Comparison of ENCODE assay signal across 36 cellular contexts in the genomic region with DNA sequence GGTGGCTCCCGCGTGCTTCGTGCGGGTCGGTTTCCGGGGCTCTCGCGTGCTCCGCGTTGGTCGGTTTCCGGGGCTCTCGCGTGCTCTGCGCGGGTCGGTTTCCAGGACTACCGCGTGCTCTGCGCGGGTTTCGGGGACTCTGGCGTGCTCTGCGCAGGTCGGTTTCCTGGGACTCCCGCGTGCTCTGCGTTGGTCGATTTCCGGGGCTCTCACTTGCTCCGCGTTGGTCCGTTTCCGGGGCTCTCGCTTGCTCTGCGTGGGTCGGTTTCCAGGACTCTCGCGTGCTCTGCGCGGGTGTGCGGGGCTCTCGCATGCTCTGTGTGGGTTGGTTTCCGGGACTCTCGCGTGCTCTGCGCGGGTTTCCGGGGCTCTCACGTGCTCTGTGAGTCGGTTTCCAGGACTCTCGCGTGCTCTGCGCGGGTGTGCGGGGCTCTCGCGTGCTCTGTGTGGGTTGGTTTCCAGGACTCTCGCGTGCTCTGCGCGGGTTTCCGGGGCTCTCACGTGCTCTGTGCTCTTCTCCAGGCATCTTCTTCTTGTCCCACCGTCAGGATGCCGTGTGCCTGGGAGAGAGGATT.
"Had no signal": no experiment of that assay in that cellular context is flagged by ENCODE, and none has a peak within 500 bp of the region (broad histone marks: within the 10 kb centered on the region; RNA-seq: fewer than 3 reads in every experiment).

No MANE protein-coding gene starts in this region.

- H3K9me3 Mint-ChIP-seq: activated CD4-positive, alpha-beta memory T cell treated with anti-CD3 and anti-CD28 coated beads, Interleukin-2, amount 10 ng/mL, durations not matched to agents 7 days and 5 days; activated naive CD4-positive, alpha-beta T cell treated with anti-CD3 and anti-CD28 coated beads, Interleukin-2, amount 10 ng/mL, durations not matched to agents 7 days and 5 days; activated naive CD8-positive, alpha-beta T cell treated with anti-CD3 and anti-CD28 coated beads, Interleukin-2, amount 50 U/mL, for 24 hours had no signal

- H3K4me3 Mint-ChIP-seq: activated B cell treated with CpG ODN at 0.5 μM for 24 hours; activated CD4-positive, alpha-beta memory T cell treated with anti-CD3 and anti-CD28 coated beads, Interleukin-2, amount 10 ng/mL, durations not matched to agents 7 days and 5 days; activated CD8-positive, alpha-beta memory T cell treated with anti-CD3 and anti-CD28 coated beads, Interleukin-2, amount 10 ng/mL, durations not matched to agents 7 days and 5 days; activated naive CD4-positive, alpha-beta T cell treated with anti-CD3 and anti-CD28 coated beads, Interleukin-2, amount 10 ng/mL, durations not matched to agents 7 days and 5 days; activated naive CD8-positive, alpha-beta T cell; activated naive CD8-positive, alpha-beta T cell treated with anti-CD3 and anti-CD28 coated beads, Interleukin-2, amount 50 U/mL, for 24 hours; brain had no signal

- H3K27ac Mint-ChIP-seq: activated B cell treated with CpG ODN at 0.5 μM for 24 hours; activated CD4-positive, alpha-beta memory T cell treated with anti-CD3 and anti-CD28 coated beads, Interleukin-2, amount 10 ng/mL, durations not matched to agents 7 days and 5 days; activated CD8-positive, alpha-beta memory T cell treated with anti-CD3 and anti-CD28 coated beads, Interleukin-2, amount 10 ng/mL, durations not matched to agents 7 days and 5 days; activated naive CD4-positive, alpha-beta T cell treated with anti-CD3 and anti-CD28 coated beads, Interleukin-2, amount 10 ng/mL, durations not matched to agents 7 days and 5 days; activated naive CD8-positive, alpha-beta T cell; activated naive CD8-positive, alpha-beta T cell treated with anti-CD3 and anti-CD28 coated beads, Interleukin-2, amount 50 U/mL, for 24 hours; brain had no signal

- H3K36me3 ChIP-seq: MG63, Peyer's patch had no signal

- H3K27ac ChIP-seq: Peyer's patch, VCaP had no signal

- H3K27me3 Mint-ChIP-seq: activated CD8-positive, alpha-beta memory T cell treated with anti-CD3 and anti-CD28 coated beads, Interleukin-2, amount 10 ng/mL, durations not matched to agents 7 days and 5 days; activated naive CD8-positive, alpha-beta T cell treated with anti-CD3 and anti-CD28 coated beads, Interleukin-2, amount 50 U/mL, for 24 hours had no signal

- H3K36me3 Mint-ChIP-seq: activated CD8-positive, alpha-beta memory T cell treated with anti-CD3 and anti-CD28 coated beads, Interleukin-2, amount 10 ng/mL, durations not matched to agents 7 days and 5 days; activated naive CD4-positive, alpha-beta T cell treated with anti-CD3 and anti-CD28 coated beads, Interleukin-2, amount 10 ng/mL, durations not matched to agents 7 days and 5 days; activated naive CD8-positive, alpha-beta T cell; brain had no signal

- H3K4me3 ChIP-seq: MG63, Peyer's patch had no signal

- H3K9me3 ChIP-seq: MG63, Peyer's patch had no signal

- H3K4me1 Mint-ChIP-seq: activated B cell treated with CpG ODN at 0.5 μM for 24 hours; activated CD4-positive, alpha-beta memory T cell treated with anti-CD3 and anti-CD28 coated beads, Interleukin-2, amount 10 ng/mL, durations not matched to agents 7 days and 5 days; activated CD8-positive, alpha-beta memory T cell treated with anti-CD3 and anti-CD28 coated beads, Interleukin-2, amount 10 ng/mL, durations not matched to agents 7 days and 5 days; activated naive CD4-positive, alpha-beta T cell treated with anti-CD3 and anti-CD28 coated beads, Interleukin-2, amount 10 ng/mL, durations not matched to agents 7 days and 5 days; activated naive CD8-positive, alpha-beta T cell treated with anti-CD3 and anti-CD28 coated beads, Interleukin-2, amount 50 U/mL, for 24 hours had no signal

- DNase-seq: activated B cell treated with CpG ODN at 0.5 μM for 24 hours; activated CD4-positive, alpha-beta memory T cell treated with anti-CD3 and anti-CD28 coated beads, Interleukin-2, amount 10 ng/mL, durations not matched to agents 7 days and 5 days; activated CD4-positive, alpha-beta T cell treated with anti-CD3 and anti-CD28 coated beads for 4 hours; activated CD4-positive, alpha-beta T cell treated with anti-CD3 and anti-CD28 coated beads, Interleukin-2, amount 50 U/mL, for 1 hour; activated CD4-positive, CD25-positive, alpha-beta regulatory T cell treated with anti-CD3 and anti-CD28 coated beads, Interleukin-2, amount 50 U/mL, for 72 hours; activated CD8-positive, alpha-beta memory T cell treated with anti-CD3 and anti-CD28 coated beads for 24 hours; activated CD8-positive, alpha-beta memory T cell treated with anti-CD3 and anti-CD28 coated beads, Interleukin-2, amount 10 ng/mL, durations not matched to agents 7 days and 5 days; activated CD8-positive, alpha-beta memory T cell treated with anti-CD3 and anti-CD28 coated beads, Interleukin-2, amount 50 U/mL, for 48 hours; activated effector memory CD4-positive, alpha-beta T cell treated with Interleukin-2 at 50 U/mL for 16 hours; activated naive CD4-positive, alpha-beta T cell treated with anti-CD3 and anti-CD28 coated beads, Interleukin-2, amount 10 ng/mL, durations not matched to agents 7 days and 5 days; activated naive CD8-positive, alpha-beta T cell treated with anti-CD3 and anti-CD28 coated beads, Interleukin-2, amount 50 U/mL, for 24 hours; activated T-cell treated with anti-CD3 and anti-CD28 coated beads, Interleukin-2, amount 50 U/mL, for 48 hours; anterior cingulate cortex; caudate nucleus; Karpas-422; KBM-7; MG63; NCI-H1048; NCI-H1105 treated with DMSO at 0.1 percent for 48 hours; NCI-H1436; NCI-H1694; NCI-H1930; NCI-H2081 treated with DMSO at 0.1 percent for 48 hours; NCI-H226; NCI-H446 treated with DMSO at 0.1 percent for 48 hours; NCI-H524 treated with DMSO at 0.1 percent for 48 hours; PC-3; RPMI8226; SW 1271; T-helper 1 cell; T-helper 2 cell; T-helper 9 cell had no signal

- H3K4me1 ChIP-seq: Peyer's patch had no signal

- H3K27me3 ChIP-seq: MG63, Peyer's patch had no signal
